Comparison of ENCODE assay signal across 18 cellular contexts in genomic region chr5:14215901-14216300, GRCh38.
"Had no signal": no experiment of that assay in that cellular context is flagged by ENCODE, and none has a peak within 500 bp of the region (broad histone marks: within the 10 kb centered on the region; RNA-seq: fewer than 3 reads in every experiment).

No MANE protein-coding gene starts in this region.

- H3K27me3 Mint-ChIP-seq: stimulated activated naive B cell treated with anti-CD40 and anti-IgM and Interleukin-4, amounts not matched to agents 10 μg/mL and 1 μg/mL and 100 μg/mL, for 72 hours had no signal

- H3K27ac Mint-ChIP-seq: activated CD4-positive, alpha-beta T cell treated with anti-CD3 and anti-CD28 coated beads, Interleukin-2, amount 10 ng/mL, durations not matched to agents 24 days and 14 days; stimulated activated naive B cell treated with anti-CD40 and anti-IgM and Interleukin-4, amounts not matched to agents 10 μg/mL and 1 μg/mL and 100 μg/mL, for 72 hours; T-helper 1 cell treated with Interleukin-12 subunit alpha and Interleukin-12 subunit beta and Interleukin-4 antibody, amounts not matched to agents 30 μg/mL and 1 μg/mL, for 36 hours had no signal

- H3K9me3 ChIP-seq: esophagus squamous epithelium, ovary, right lobe of liver, thyroid gland, uterus had no signal

- H3K4me3 ChIP-seq: esophagus squamous epithelium, ovary, right lobe of liver, thyroid gland, uterus had no signal

- H3K4me1 ChIP-seq: uterus had no signal

- ATAC-seq: left ventricle myocardium superior; right lobe of liver; stimulated activated naive B cell treated with anti-CD40 and anti-IgM and Interleukin-4, amounts not matched to agents 10 μg/mL and 1 μg/mL and 100 μg/mL, for 72 hours had no signal

- DNase-seq: activated CD4-positive, alpha-beta T cell treated with anti-CD3 and anti-CD28 coated beads, Interleukin-2, amount 10 ng/mL, durations not matched to agents 24 days and 14 days; activated CD4-positive, CD25-positive, alpha-beta regulatory T cell; activated naive CD4-positive, alpha-beta T cell; anterior cingulate cortex; effector CD8-positive, alpha-beta T cell; esophagus squamous epithelium; hippocampal formation; kidney; left ventricle myocardium superior; ovary; right lobe of liver; stimulated activated CD4-positive, alpha-beta T cell treated with anti-CD3 and anti-CD28 coated beads, Interleukin-2, amount 100 ng/mL, for 48 hours; stimulated activated naive B cell treated with anti-CD40 and anti-IgM and Interleukin-4, amounts not matched to agents 10 μg/mL and 1 μg/mL and 100 μg/mL, for 72 hours; thyroid gland; uterus had no signal

- H3K27me3 ChIP-seq: esophagus squamous epithelium, ovary, right lobe of liver, thyroid gland, uterus had no signal

- H3K36me3 ChIP-seq: esophagus squamous epithelium, ovary, right lobe of liver, thyroid gland, uterus had no signal

- FAIRE-seq: endothelial cell of umbilical vein, kidney had no signal

- H3K4me3 Mint-ChIP-seq: activated CD4-positive, alpha-beta T cell treated with anti-CD3 and anti-CD28 coated beads, Interleukin-2, amount 10 ng/mL, durations not matched to agents 24 days and 14 days; nephron; stimulated activated naive B cell treated with anti-CD40 and anti-IgM and Interleukin-4, amounts not matched to agents 10 μg/mL and 1 μg/mL and 100 μg/mL, for 72 hours; T-helper 1 cell treated with Interleukin-12 subunit alpha and Interleukin-12 subunit beta and Interleukin-4 antibody, amounts not matched to agents 30 μg/mL and 1 μg/mL, for 36 hours had no signal

- H3K9me3 Mint-ChIP-seq: activated CD4-positive, alpha-beta T cell treated with anti-CD3 and anti-CD28 coated beads, Interleukin-2, amount 10 ng/mL, durations not matched to agents 24 days and 14 days; nephron; stimulated activated naive B cell treated with anti-CD40 and anti-IgM and Interleukin-4, amounts not matched to agents 10 μg/mL and 1 μg/mL and 100 μg/mL, for 72 hours; T-helper 1 cell treated with Interleukin-12 subunit alpha and Interleukin-12 subunit beta and Interleukin-4 antibody, amounts not matched to agents 30 μg/mL and 1 μg/mL, for 36 hours had no signal

- H3K27ac ChIP-seq: ovary, right lobe of liver, thyroid gland, uterus had no signal
